8 cellular contexts compared by ENCODE assay signal in genomic region chr1:184050631-184051030, GRCh38. TPM values are rescaled to one million over a fixed set of nuclear protein-coding genes. Genes with fewer than 3 reads are reported as not detected.
DNase-seq lines count a peak whose midpoint lies in the region; ATAC-seq, FAIRE-seq and TF ChIP-seq lines count a peak whose summit lies in the region.

No MANE protein-coding gene starts in this region.

- H3K27ac ChIP-seq in iPS-18a (ENCODE audit: low read length) (peak overlapping the region; percentile 58), stomach (peak overlapping the region in 4 of 5 donors; percentile 87 to 91 (median 91)), brain microvascular endothelial cell (no peak overlapping the region)

- no peak for DNase-seq in T-helper 2 cell treated with Interferon-gamma antibody and Interleukin-4, amounts not matched to agents 5 μg/mL and 100 μg/mL, for 36 hours (ENCODE audit: low spot score)
- DNase-seq in T-helper 2 cell: no peak
- DNase-seq in activated B cell treated with CpG ODN at 0.5 μM for 24 hours: no peak
- DNase-seq in stomach: no peak
- DNase-seq in urothelium cell line (ENCODE audit: low spot score): no peak
- DNase-seq in brain microvascular endothelial cell: no peak
- DNase-seq in GM19240 (ENCODE audit: insufficient read length, low spot score): no peak

- POLR2A ChIA-PET in activated B cell treated with CpG ODN at 0.5 μM for 24 hours (lab: Charles Lee): interaction anchor here (0.9 to 2.7 kb wide), 7 partner anchors 10 to 1551 kb away, joined by 3 to 12 read pairs (median 6); partner anchors contain the start of genes COLGALT2, EDEM3, IVNS1ABP and SMG7

- H3K27me3 Mint-ChIP-seq in T-helper 2 cell treated with Interferon-gamma antibody and Interleukin-4, amounts not matched to agents 5 μg/mL and 100 μg/mL, for 36 hours (ENCODE audit: low read depth): peaks cover 39% of the 10 kb centered on the region
- H3K27me3 Mint-ChIP-seq in activated B cell treated with CpG ODN at 0.5 μM for 24 hours: peaks cover 26% of the 10 kb centered on the region

- CTCF ChIA-PET in activated B cell treated with CpG ODN at 0.5 μM for 24 hours (lab: Charles Lee): no interaction called here

- peak overlapping the region; percentile 82 for H3K9ac ChIP-seq in iPS-18a (ENCODE audit: low read length)

- no peak for FAIRE-seq in urothelium cell line (lab: Jason Lieb, UNC)

- no peak for TF ChIP-seq CTCF in activated B cell treated with CpG ODN at 0.5 μM for 24 hours (IDR thresholded peaks at IDR 0.05)
- TF ChIP-seq CTCF in stomach (IDR thresholded peaks at IDR 0.05): no peak
- no peak for TF ChIP-seq CTCF in brain microvascular endothelial cell (IDR thresholded peaks at IDR 0.05; ENCODE audit: low read depth, low read length, missing control alignments)

- H3K4me3 ChIP-seq in iPS-18a (ENCODE audit: low read length): peak overlapping the region; percentile 93
- H3K4me3 ChIP-seq in stomach: peak overlapping the region; percentile 90 to 98 (median 94)
- no peak overlapping the region for H3K4me3 ChIP-seq in brain microvascular endothelial cell (ENCODE audit: low read depth, low read length)

- ATAC-seq in activated B cell treated with CpG ODN at 0.5 μM for 24 hours (ENCODE audit: low read depth): no peak

- intact Hi-C loops in activated B cell treated with CpG ODN at 0.5 μM for 24 hours (cut with micrococcal nuclease) (loop anchor here (1.0 to 10.0 kb wide), 9 partner anchors 13 to 1644 kb away; partner anchors contain the start of genes ARPC5, COLGALT2, EDEM3 and LAMC1), stomach (cut with DNase I; ENCODE audit: low total_unique reads) (no loop called here)

- H3K4me1 ChIP-seq in iPS-18a (ENCODE audit: control insufficient read depth, low read depth, low read length): peaks cover 53% of the 10 kb centered on the region
- H3K4me1 ChIP-seq in stomach: peaks cover 15 to 33% (median 26%) of the 10 kb centered on the region in 4 donors

- TF ChIP-seq EP300 in stomach (IDR thresholded peaks at IDR 0.05): no peak

- in situ Hi-C loops in brain microvascular endothelial cell (cut with HindIII; ENCODE audit: low pct_ligation_motif_present, low sequenced_read_pairs): no loop called here

- H3K27ac Mint-ChIP-seq in T-helper 2 cell treated with Interferon-gamma antibody and Interleukin-4, amounts not matched to agents 5 μg/mL and 100 μg/mL, for 36 hours: peak overlapping the region; percentile 91
- peak overlapping the region; percentile 98 for H3K27ac Mint-ChIP-seq in activated B cell treated with CpG ODN at 0.5 μM for 24 hours

- H3K36me3 Mint-ChIP-seq in T-helper 2 cell treated with Interferon-gamma antibody and Interleukin-4, amounts not matched to agents 5 μg/mL and 100 μg/mL, for 36 hours (ENCODE audit: low read depth): peaks cover 16% of the 10 kb centered on the region
- peaks cover 19% of the 10 kb centered on the region for H3K36me3 Mint-ChIP-seq in activated B cell treated with CpG ODN at 0.5 μM for 24 hours (ENCODE audit: low read depth)

- peak overlapping the region; percentile 99 for H3K4me3 Mint-ChIP-seq in T-helper 2 cell treated with Interferon-gamma antibody and Interleukin-4, amounts not matched to agents 5 μg/mL and 100 μg/mL, for 36 hours
- peak overlapping the region; percentile 98 for H3K4me3 Mint-ChIP-seq in activated B cell treated with CpG ODN at 0.5 μM for 24 hours

- no peaks in the 10 kb centered on the region for H3K9me3 Mint-ChIP-seq in T-helper 2 cell treated with Interferon-gamma antibody and Interleukin-4, amounts not matched to agents 5 μg/mL and 100 μg/mL, for 36 hours
- H3K9me3 Mint-ChIP-seq in activated B cell treated with CpG ODN at 0.5 μM for 24 hours: no peaks in the 10 kb centered on the region

- H3K4me1 Mint-ChIP-seq in T-helper 2 cell treated with Interferon-gamma antibody and Interleukin-4, amounts not matched to agents 5 μg/mL and 100 μg/mL, for 36 hours (ENCODE audit: low read depth): peaks cover 31% of the 10 kb centered on the region
- peaks cover 36% of the 10 kb centered on the region for H3K4me1 Mint-ChIP-seq in activated B cell treated with CpG ODN at 0.5 μM for 24 hours

- TF ChIP-seq POLR2A in stomach (IDR thresholded peaks at IDR 0.05): no peak

- H3K27me3 ChIP-seq in iPS-18a (ENCODE audit: control insufficient read depth, insufficient read depth, low read length) (peaks cover 15% of the 10 kb centered on the region), stomach (no peaks in the 10 kb centered on the region), brain microvascular endothelial cell (replicated peaks) (no peaks in the 10 kb centered on the region)

- no peaks in the 10 kb centered on the region for H3K9me3 ChIP-seq in iPS-18a (ENCODE audit: control insufficient read depth, low read depth, low read length)
- H3K9me3 ChIP-seq in stomach: no peaks in the 10 kb centered on the region

- H3K36me3 ChIP-seq in iPS-18a (ENCODE audit: control insufficient read depth, low read depth, low read length) (no peaks in the 10 kb centered on the region), stomach (peaks cover 3 to 12% (median 10%) of the 10 kb centered on the region in 4 donors), brain microvascular endothelial cell (replicated peaks) (no peaks in the 10 kb centered on the region)

RNA-seq across cellular contexts. Expression of gene TSEN15, which starts 0.9 kb away (rescaled TPM):
- total RNA-seq in activated B cell treated with CpG ODN at 0.5 μM for 24 hours (60.8 and 61.2 TPM in 2 replicates), stomach (100 to 1,000 TPM in 1 of 5 donors, 10 to 100 TPM in 4; 11.6 to 137 (median 35.7) TPM)
- polyA plus RNA-seq in stomach: 10 to 100 TPM; 17.7 to 22.7 (median 17.9) TPM

RNA-seq across cellular contexts. Expression of gene COLGALT2, which starts 13.1 kb away (rescaled TPM):
- 0.91 and 1.2 TPM in 2 replicates for total RNA-seq in activated B cell treated with CpG ODN at 0.5 μM for 24 hours
- 1 to 10 TPM in 2 of 5 donors, under 1 TPM in 2, not detected in 1; 0.45 to 3.5 (median 0.94) TPM for total RNA-seq in stomach
- under 1 TPM in 2 of 3 donors, not detected in 1; 0.31 to 0.95 TPM for polyA plus RNA-seq in stomach
